Comparison of ENCODE assay signal across 8 cellular contexts in the genomic region with DNA sequence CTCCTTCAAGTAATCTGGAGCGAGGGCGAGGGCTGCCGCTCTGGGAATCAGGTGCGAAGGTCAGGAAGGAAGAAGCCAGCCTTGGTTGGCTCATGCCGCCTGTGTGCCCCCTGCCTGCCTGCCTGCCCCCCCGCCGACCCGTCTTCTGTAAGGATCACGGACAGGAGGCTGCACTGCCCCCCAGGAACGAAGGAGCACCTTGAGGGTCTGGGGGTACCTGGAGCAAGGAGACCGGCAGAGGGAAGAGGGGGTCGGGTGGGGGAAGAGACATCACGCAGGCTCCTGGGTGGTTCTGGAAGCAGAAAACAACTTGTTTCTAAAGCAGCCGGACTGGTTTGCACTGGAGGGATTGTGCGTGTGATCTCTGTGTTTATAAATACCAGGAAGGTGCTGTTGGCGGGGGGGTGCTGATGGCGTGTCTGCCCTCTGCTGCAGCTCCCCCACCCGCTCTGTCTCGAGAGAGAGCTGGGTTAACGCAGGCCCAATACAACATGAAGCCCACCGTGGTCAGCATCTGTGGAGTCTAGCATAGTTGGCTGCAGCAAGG. TPM values are rescaled to one million over a fixed set of nuclear protein-coding genes. Genes with fewer than 3 reads are reported as not detected.
A peak's percentile ranks its signal among the peaks of the same experiment; 100 is the strongest.
DNase-seq lines count a peak whose midpoint lies in the region; ATAC-seq lines count a peak whose summit lies in the region.

No MANE protein-coding gene starts in this region.

- H3K9ac ChIP-seq in skeletal muscle satellite cell (ENCODE audit: low read depth, low read length) = peak overlapping the region; percentile 99

- H3K4me3 Mint-ChIP-seq in activated CD4-positive, alpha-beta T cell treated with anti-CD3 and anti-CD28 coated beads, Interleukin-2, amount 10 ng/mL, durations not matched to agents 7 days and 5 days = no peak overlapping the region

- H3K4me3 ChIP-seq in skeletal muscle satellite cell (ENCODE audit: low read length) = peak overlapping the region; percentile 93

- peaks cover 43% of the 10 kb centered on the region for H3K4me1 ChIP-seq in skeletal muscle satellite cell (ENCODE audit: control insufficient read depth, insufficient read depth, low read length)

- DNase-seq in activated CD4-positive, alpha-beta T cell treated with anti-CD3 and anti-CD28 coated beads for 48 hours = peak; percentile 25
- DNase-seq in activated CD4-positive, alpha-beta T cell treated with anti-CD3 and anti-CD28 coated beads, Interleukin-2, amount 50 U/mL, for 4 hours = no peak
- peak; percentile 25 for DNase-seq in activated CD4-positive, alpha-beta T cell treated with anti-CD3 and anti-CD28 coated beads, Interleukin-2, amount 10 ng/mL, durations not matched to agents 7 days and 5 days
- peak; percentile 68 for DNase-seq in left ventricle myocardium superior
- DNase-seq in stimulated activated CD4-positive, alpha-beta T cell treated with anti-CD3 and anti-CD28 coated beads, Interleukin-4, amount 100 ng/mL, for 24 hours = no peak
- DNase-seq in stimulated activated naive CD4-positive, alpha-beta T cell treated with Interleukin-2 at 50 U/mL for 16 hours (lab: John Stamatoyannopoulos, UW) = no peak

- no peaks in the 10 kb centered on the region for H3K9me3 ChIP-seq in skeletal muscle satellite cell (replicated peaks; ENCODE audit: low read length)

- intact Hi-C loops in left ventricle myocardium superior (cut with micrococcal nuclease) = no loop called here

- peaks cover 6% of the 10 kb centered on the region for H3K36me3 Mint-ChIP-seq in activated CD4-positive, alpha-beta T cell treated with anti-CD3 and anti-CD28 coated beads, Interleukin-2, amount 10 ng/mL, durations not matched to agents 7 days and 5 days (ENCODE audit: low read depth)

- H3K4me2 ChIP-seq in skeletal muscle satellite cell (ENCODE audit: low read length) = peak overlapping the region; percentile 88

- CTCF ChIA-PET in activated CD4-positive, alpha-beta T cell treated with anti-CD3 and anti-CD28 coated beads, Interleukin-2, amount 10 ng/mL, durations not matched to agents 7 days and 5 days (lab: Charles Lee) = no interaction called here

- peaks cover 39% of the 10 kb centered on the region for H3K4me1 Mint-ChIP-seq in activated CD4-positive, alpha-beta T cell treated with anti-CD3 and anti-CD28 coated beads, Interleukin-2, amount 10 ng/mL, durations not matched to agents 7 days and 5 days

- POLR2A ChIA-PET in activated CD4-positive, alpha-beta T cell treated with anti-CD3 and anti-CD28 coated beads, Interleukin-2, amount 10 ng/mL, durations not matched to agents 7 days and 5 days (lab: Charles Lee) = no interaction called here

- no peak for ATAC-seq in left ventricle myocardium superior
- no peak for ATAC-seq in HG03095 (IDR thresholded peaks at IDR 0.05; ENCODE audit: unreplicated experiment)

- H3K27me3 Mint-ChIP-seq in activated CD4-positive, alpha-beta T cell treated with anti-CD3 and anti-CD28 coated beads, Interleukin-2, amount 10 ng/mL, durations not matched to agents 7 days and 5 days = peaks cover 2% of the 10 kb centered on the region

- no peak overlapping the region for H3K27ac Mint-ChIP-seq in activated CD4-positive, alpha-beta T cell treated with anti-CD3 and anti-CD28 coated beads, Interleukin-2, amount 10 ng/mL, durations not matched to agents 7 days and 5 days

- H3K9me3 Mint-ChIP-seq in activated CD4-positive, alpha-beta T cell treated with anti-CD3 and anti-CD28 coated beads, Interleukin-2, amount 10 ng/mL, durations not matched to agents 7 days and 5 days = no peaks in the 10 kb centered on the region

- H3K36me3 ChIP-seq in skeletal muscle satellite cell (ENCODE audit: insufficient read depth, low read length) = peaks cover 27% of the 10 kb centered on the region

- no peaks in the 10 kb centered on the region for H3K27me3 ChIP-seq in skeletal muscle satellite cell (ENCODE audit: control insufficient read depth, insufficient read depth, low read length)

RNA-seq across cellular contexts. Expression of a gene that starts 1.7 kb away (rescaled TPM):
- total RNA-seq in activated CD4-positive, alpha-beta T cell treated with anti-CD3 and anti-CD28 coated beads, Interleukin-2, amount 10 ng/mL, durations not matched to agents 7 days and 5 days = 10 to 100 TPM; 39.6 to 47.0 TPM
- total RNA-seq in left ventricle myocardium superior = 45.7 TPM
- total RNA-seq in skeletal muscle satellite cell (2012; rRNA removed) = 31.2 and 44.6 TPM in 2 replicates

Comparison
In these comparisons a context has a peak if more than half of its experiments do, and no peak if none do; other contexts are left out.
1. DNase-seq: peak in activated CD4-positive, alpha-beta T cell treated with anti-CD3 and anti-CD28 coated beads for 48 hours (single experiment), activated CD4-positive, alpha-beta T cell treated with anti-CD3 and anti-CD28 coated beads, Interleukin-2, amount 10 ng/mL, durations not matched to agents 7 days and 5 days (single experiment) and left ventricle myocardium superior (single experiment); none in activated CD4-positive, alpha-beta T cell treated with anti-CD3 and anti-CD28 coated beads, Interleukin-2, amount 50 U/mL, for 4 hours (0 of 2), stimulated activated CD4-positive, alpha-beta T cell treated with anti-CD3 and anti-CD28 coated beads, Interleukin-4, amount 100 ng/mL, for 24 hours (single experiment) and stimulated activated naive CD4-positive, alpha-beta T cell treated with Interleukin-2 at 50 U/mL for 16 hours (single experiment).